13 cellular contexts compared by ENCODE assay signal in genomic region chr12:6205761-6206160, GRCh38. TPM values are rescaled to one million over a fixed set of nuclear protein-coding genes. Genes with fewer than 3 reads are reported as not detected.
DNase-seq lines count a peak whose midpoint lies in the region; ATAC-seq and TF ChIP-seq lines count a peak whose summit lies in the region.
"Had no signal": no experiment of that assay in that cellular context is flagged by ENCODE, and none has a peak within 500 bp of the region (broad histone marks: within the 10 kb centered on the region; RNA-seq: fewer than 3 reads in every experiment).

No MANE protein-coding gene starts in this region.

- intact Hi-C loops in heart right ventricle (cut with DNase I) (loop anchor here in 2 of 10 donors (2.0 kb wide), 3 partner anchors 19 to 25 kb away; no protein-coding TSS in a partner anchor), left ventricle myocardium superior (cut with micrococcal nuclease) (no loop called here), prostate gland (cut with DNase I) (no loop called here), aorta (cut with DNase I) (no loop called here)

- H3K27ac ChIP-seq in heart right ventricle (peak overlapping the region; percentile 28 to 99 (median 92)), foreskin keratinocyte (peak overlapping the region; percentile 65), prostate gland (peak overlapping the region; percentile 98), aorta (ENCODE audit: low read depth in 1 of 2, low read length in 2 of 2) (peak overlapping the region; percentile 37 to 89)

- TF ChIP-seq CTCF in heart right ventricle (IDR thresholded peaks at IDR 0.05) (no peak), foreskin keratinocyte (conservative IDR thresholded peaks at IDR 0.05) (no peak), prostate gland (IDR thresholded peaks at IDR 0.05) (no peak)

- ATAC-seq in heart right ventricle: no peak
- no peak for ATAC-seq in left ventricle myocardium superior
- ATAC-seq in foreskin keratinocyte: no peak
- no peak for ATAC-seq in aorta (ENCODE audit: low FRiP score)
- no peak for ATAC-seq in HG03159 (IDR thresholded peaks at IDR 0.05; ENCODE audit: unreplicated experiment)
- ATAC-seq: stimulated activated naive CD8-positive, alpha-beta T cell treated with anti-CD3 and anti-CD28 coated beads, Interleukin-15, Interleukin-2, amounts not matched to agents 100 U/mL and 50 U/mL, for 24 hours had no signal

- DNase-seq in heart right ventricle (no peak), left ventricle myocardium superior (no peak), foreskin keratinocyte (peak in 1 of 2 donors; percentile 1), prostate gland (ENCODE audit: low spot score) (no peak), aorta (no peak), anterior cingulate cortex (lab: John Stamatoyannopoulos, UW) (no peak), NCI-H2029 (lab: John Stamatoyannopoulos, UW) (no peak)
- DNase-seq: NCI-H1092; NCI-H524 treated with DMSO at 0.1 percent for 48 hours; SIG-M5; stimulated activated CD4-positive, alpha-beta T cell treated with anti-CD3 and anti-CD28 coated beads, Interleukin-2, amount 100 ng/mL, for 48 hours; stimulated activated naive CD8-positive, alpha-beta T cell treated with anti-CD3 and anti-CD28 coated beads, Interleukin-15, Interleukin-2, amounts not matched to agents 100 U/mL and 50 U/mL, for 24 hours had no signal

- H3K36me3 ChIP-seq in heart right ventricle (peaks cover 0 to 25% (median 0%) of the 10 kb centered on the region in 9 donors), prostate gland (no peaks in the 10 kb centered on the region), aorta (ENCODE audit: control insufficient read depth in 1 of 2, insufficient read depth in 2 of 2, low read length in 1 of 2) (no peaks in the 10 kb centered on the region)

- 63 to 68% methylated on average over 2 of the region's 2 CpGs for WGBS in heart right ventricle, 2 donors
- 24% methylated on average over 2 of the region's 2 CpGs for WGBS in prostate gland
- WGBS in aorta, 2 donors: 46 to 51% methylated on average over 2 of the region's 2 CpGs

- no peak for TF ChIP-seq POLR2A in prostate gland (IDR thresholded peaks at IDR 0.05)

- H3K9me3 ChIP-seq in heart right ventricle (no peaks in the 10 kb centered on the region), prostate gland (no peaks in the 10 kb centered on the region), aorta (ENCODE audit: control insufficient read depth, low read length) (no peaks in the 10 kb centered on the region)

- peaks cover 34 to 100% (median 73%) of the 10 kb centered on the region in 9 donors for H3K4me1 ChIP-seq in heart right ventricle
- H3K4me1 ChIP-seq in foreskin keratinocyte: peaks cover 50% of the 10 kb centered on the region
- H3K4me1 ChIP-seq in prostate gland (replicated peaks): peaks cover 50% of the 10 kb centered on the region
- H3K4me1 ChIP-seq in aorta (ENCODE audit: control insufficient read depth in 1 of 2, insufficient read depth in 2 of 2, low read length in 2 of 2): peaks cover 4 to 5% of the 10 kb centered on the region in 2 donors

- H3K27me3 ChIP-seq in heart right ventricle (peaks cover 0 to 16% (median 0%) of the 10 kb centered on the region in 7 donors), foreskin keratinocyte (no peaks in the 10 kb centered on the region), prostate gland (replicated peaks; ENCODE audit: insufficient read depth) (no peaks in the 10 kb centered on the region), aorta (ENCODE audit: control insufficient read depth in 1 of 2, insufficient read depth in 2 of 2, low read length in 1 of 2) (no peaks in the 10 kb centered on the region)

- H3K4me3 ChIP-seq in heart right ventricle (peak overlapping the region in 3 of 10 donors; percentile 7 to 99 (median 85)), prostate gland (no peak overlapping the region), aorta (ENCODE audit: low read length in 2 of 2) (no peak overlapping the region)

RNA-seq across cellular contexts. Expression of gene CD9, which starts 5.6 kb away (rescaled TPM):
- 10 to 100 TPM; 24.8 to 70.4 (median 52.8) TPM for total RNA-seq in heart right ventricle
- polyA plus RNA-seq in heart right ventricle: 100 to 1,000 TPM in 1 of 2 donors, 10 to 100 TPM in 1; 52.3 to 109 TPM
- 39.2 TPM for total RNA-seq in left ventricle myocardium superior
- 577 and 589 TPM in 2 replicates for total RNA-seq in foreskin keratinocyte
- 620 and 648 TPM in 2 replicates for polyA plus RNA-seq in foreskin keratinocyte
- 100 to 1,000 TPM; 198 to 845 TPM for total RNA-seq in prostate gland
- 100 to 1,000 TPM; 285 to 303 TPM for total RNA-seq in aorta
- polyA plus RNA-seq in aorta: 100 to 1,000 TPM; 267 to 506 TPM
